In the genomic region with DNA sequence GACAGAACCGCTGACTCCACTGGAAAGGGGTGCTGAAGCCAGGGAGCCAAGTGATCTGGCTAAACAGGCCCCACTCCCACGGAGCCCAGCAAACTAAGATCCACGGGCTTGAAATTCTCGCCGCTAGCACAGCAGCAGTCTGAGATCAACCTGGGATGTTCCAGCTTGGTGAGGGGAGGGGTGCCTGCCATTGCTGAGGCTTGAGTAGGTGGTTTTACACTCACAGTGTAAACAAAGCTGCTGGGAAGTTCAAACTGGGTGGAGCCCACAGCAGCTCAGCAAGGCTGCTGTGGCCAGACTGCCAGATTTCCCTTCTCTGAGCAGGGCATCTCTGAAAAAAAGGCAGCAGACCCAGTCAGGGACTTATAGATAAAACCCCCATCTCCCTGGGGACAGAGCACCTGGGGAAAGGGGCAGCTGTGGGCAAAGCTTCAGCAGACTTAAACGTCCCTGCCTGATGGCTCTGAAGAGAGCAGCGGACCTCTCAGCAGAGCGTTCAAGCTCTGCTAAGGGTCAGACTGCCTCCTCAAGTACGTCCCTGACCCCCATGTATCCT, we compare ENCODE assay signal across 8 cellular contexts.
A peak's percentile ranks its signal among the peaks of the same experiment; 100 is the strongest.
DNase-seq lines count a peak whose midpoint lies in the region; ATAC-seq, FAIRE-seq and TF ChIP-seq lines count a peak whose summit lies in the region.
"Not testable (repeated sequence)": the region's sequence is repeated elsewhere in the genome, so short reads cannot be mapped to it uniquely, and the experiment has no call there.

No MANE protein-coding gene starts in this region.

- H2AFZ ChIP-seq in PC-3 (ENCODE audit: low read length): 0 out of 2 replicates have a peak overlapping the region, but pooled peaks have one; percentile 30

- H3F3A ChIP-seq in PC-3 (ENCODE audit: low read length, unreplicated experiment): not testable (repeated sequence)

- POLR2A ChIA-PET in PC-3 (lab: Charles Lee; ENCODE audit: unreplicated experiment): interaction anchor here (0.7 kb wide), 2 partner anchors 20 to 93 kb away, joined by 3 to 5 read pairs; no protein-coding TSS in a partner anchor

- BruUV-seq in PC-3 (replicated peaks; lab: Mats Ljungman, UMichigan): not testable (repeated sequence)

- H3K4me2 ChIP-seq in BLaER1 (peak overlapping the region; percentile 65), PC-3 (ENCODE audit: low read length) (peak overlapping the region; percentile 68; the same call in 1 of the 2 replicates)

- peaks cover 75% of the 10 kb centered on the region for H3K4me1 ChIP-seq in BLaER1
- H3K4me1 ChIP-seq in PC-3 (ENCODE audit: insufficient read depth, low read length); thyroid gland: not testable (repeated sequence)
- H3K4me1 ChIP-seq in left lung: peaks cover 3 to 14% of the 10 kb centered on the region in 2 donors

- ATAC-seq in PC-3 (peak; percentile 67), left lung (peak; percentile 23)

- H3K27me3 ChIP-seq in BLaER1; PC-3 (ENCODE audit: low read length); bronchial epithelial cell (ENCODE audit: control insufficient read depth, insufficient read depth, low read length); left lung; thyroid gland: not testable (repeated sequence)

- not testable (repeated sequence) for H3K79me2 ChIP-seq in PC-3 (ENCODE audit: low read length)

- H3K9ac ChIP-seq in BLaER1: peak overlapping the region; percentile 48; the same call in 1 of the 2 replicates
- not testable (repeated sequence) for H3K9ac ChIP-seq in PC-3 (ENCODE audit: low read length)

- peak; percentile 26 for DNase-seq in ELF-1 (ENCODE audit: low read depth, low spot score)
- DNase-seq in NCI-H1436 (lab: John Stamatoyannopoulos, UW): peak; percentile 20
- peak; percentile 23 for DNase-seq in NCI-H524 treated with DMSO at 0.1 percent for 48 hours (lab: John Stamatoyannopoulos, UW)
- peak; percentile 44 for DNase-seq in PC-3
- peak; percentile 58 for DNase-seq in bronchial epithelial cell (ENCODE audit: low read depth)
- DNase-seq in left lung: peak in 1 of 2 donors; percentile 36
- peak; percentile 2 to 17 for DNase-seq in thyroid gland

- H4K20me1 ChIP-seq in BLaER1; PC-3 (ENCODE audit: low read length): not testable (repeated sequence)

- intact Hi-C loops in PC-3 (cut with micrococcal nuclease); left lung (cut with DNase I); thyroid gland (cut with DNase I): not testable (repeated sequence)

- not testable (repeated sequence) for H3K4me3 ChIP-seq in BLaER1; PC-3 (ENCODE audit: low read length); bronchial epithelial cell (ENCODE audit: low read depth, low read length); left lung; thyroid gland (replicated peaks in 1 of 3)

- not testable (repeated sequence) for TF ChIP-seq POLR2A in thyroid gland (IDR thresholded peaks at IDR 0.05)

- not testable (repeated sequence) for H3K9me2 ChIP-seq in PC-3 (replicated peaks; ENCODE audit: low read length)

- H3K27ac ChIP-seq in BLaER1: peak overlapping the region; percentile 46
- not testable (repeated sequence) for H3K27ac ChIP-seq in PC-3 (ENCODE audit: low read length); left lung; thyroid gland

- not testable (repeated sequence) for H3K36me3 ChIP-seq in BLaER1; PC-3 (ENCODE audit: low read depth, low read length); bronchial epithelial cell (ENCODE audit: control insufficient read depth, insufficient read depth, low read length); left lung; thyroid gland

- CTCF ChIA-PET in PC-3 (lab: Charles Lee): interaction anchor here (1.1 kb wide), 1 partner anchor 13 kb away, joined by 3 read pairs; no protein-coding TSS in a partner anchor

- 22 to 44% methylated on average over 9 of the region's 9 CpGs for WGBS in thyroid gland, 2 donors

- not testable (repeated sequence) for TF ChIP-seq CTCF in PC-3 (conservative IDR thresholded peaks at IDR 0.05; ENCODE audit: low read depth, low read length); bronchial epithelial cell (IDR thresholded peaks at IDR 0.05; ENCODE audit: insufficient read depth, low read length, severe bottlenecking); left lung (IDR thresholded peaks at IDR 0.05); thyroid gland (IDR thresholded peaks at IDR 0.05)

- H3K9me3 ChIP-seq in BLaER1; PC-3 (ENCODE audit: low read length); left lung; thyroid gland: not testable (repeated sequence)

- peak; percentile 36 for FAIRE-seq in bronchial epithelial cell (lab: Jason Lieb, UNC)
